9 cellular contexts compared by ENCODE assay signal in the genomic region with DNA sequence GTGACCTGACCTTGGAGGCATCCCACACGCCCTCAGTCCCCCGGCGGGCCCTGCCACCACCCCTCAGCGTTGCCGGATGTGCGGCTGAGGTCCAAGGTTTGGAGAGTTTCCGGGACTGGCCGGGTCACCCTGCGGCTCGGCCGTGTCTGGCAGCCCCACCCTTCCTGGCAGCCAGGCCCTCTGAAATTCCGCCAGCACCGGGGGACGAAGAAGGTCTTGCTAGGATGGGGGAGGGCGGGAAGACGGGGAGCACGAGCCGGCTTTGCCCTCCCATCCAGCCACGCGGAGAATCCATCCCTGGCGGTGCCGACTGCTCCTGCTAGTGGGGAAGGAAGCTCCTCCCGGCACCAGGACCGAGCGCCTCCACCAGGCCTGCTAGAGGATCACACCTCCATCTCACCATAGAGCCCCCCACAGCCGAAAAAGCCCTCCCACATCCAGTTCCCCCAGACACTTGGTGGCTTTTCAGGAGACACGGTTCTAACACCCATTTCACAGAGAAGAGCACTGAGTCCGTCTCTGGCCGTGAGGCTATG.
DNase-seq lines count a peak whose midpoint lies in the region; ATAC-seq and TF ChIP-seq lines count a peak whose summit lies in the region.
"Had no signal": no experiment of that assay in that cellular context is flagged by ENCODE, and none has a peak within 500 bp of the region (broad histone marks: within the 10 kb centered on the region; RNA-seq: fewer than 3 reads in every experiment).

No MANE protein-coding gene starts in this region.

- H3K9me3 Mint-ChIP-seq in nephron = no peaks in the 10 kb centered on the region

- ATAC-seq in HG03025 (IDR thresholded peaks at IDR 0.05; ENCODE audit: low FRiP score, unreplicated experiment) = no peak
- ATAC-seq in HG02852 (IDR thresholded peaks at IDR 0.05; ENCODE audit: unreplicated experiment) = no peak

- peak; percentile 32 to 35 (median 34) for TF ChIP-seq CTCF in nephron (IDR thresholded peaks at IDR 0.05; ENCODE audit: unreplicated experiment in 3 of 3)

- peak overlapping the region in 1 of 3 experiments; percentile 32 for H3K4me3 Mint-ChIP-seq in nephron

- H3K36me3 Mint-ChIP-seq in nephron (ENCODE audit: low read depth) = no peaks in the 10 kb centered on the region

- H3K4me1 Mint-ChIP-seq in nephron = peaks cover 77% of the 10 kb centered on the region

- peak overlapping the region in 2 of 3 experiments; percentile 68 to 85 for H3K27ac Mint-ChIP-seq in nephron

- H3K27me3 Mint-ChIP-seq in nephron (ENCODE audit: low read depth) = peaks cover 30% of the 10 kb centered on the region

- DNase-seq in AG08395 (ENCODE audit: low spot score) = peak; percentile 58
- peak; percentile 37 for DNase-seq in NCI-H460 (ENCODE audit: extremely low read depth, low read depth)
- DNase-seq in fibroblast of the conjunctiva (ENCODE audit: low read depth) = peak; percentile 42
- no peak for DNase-seq in activated T-cell treated with anti-CD3 and anti-CD28 coated beads, Interleukin-2, amount 50 U/mL, for 48 hours
- DNase-seq in germinal center (ENCODE audit: low spot score) = no peak
- DNase-seq: DND-41 had no signal

Comparison
In these comparisons a context has a peak if more than half of its experiments do, and no peak if none do; other contexts are left out.
1. DNase-seq: peak in AG08395 (single experiment), NCI-H460 (single experiment) and fibroblast of the conjunctiva (single experiment); none in activated T-cell treated with anti-CD3 and anti-CD28 coated beads, Interleukin-2, amount 50 U/mL, for 48 hours (0 of 2) and germinal center (single experiment).